ENCODE assay signal across 7 cellular contexts in genomic region chr19:18144361-18144760, GRCh38. TPM values are rescaled to one million over a fixed set of nuclear protein-coding genes. Genes with fewer than 3 reads are reported as not detected.
"Had no signal": no experiment of that assay in that cellular context is flagged by ENCODE, and none has a peak within 500 bp of the region (broad histone marks: within the 10 kb centered on the region; RNA-seq: fewer than 3 reads in every experiment).

No MANE protein-coding gene starts in this region.

- H2AFZ ChIP-seq: GM23338 had no signal

- H3K4me1 Mint-ChIP-seq: GM23338 had no signal

- H3K27ac Mint-ChIP-seq: GM23338, H9 had no signal

- H3K4me3 ChIP-seq: GM23338, K562 had no signal

- H3K4me2 ChIP-seq: GM23338 had no signal

- DNase-seq: H9, HCEC 1CT, IMR-90 had no signal

- H3K4me3 Mint-ChIP-seq: GM23338, H9 had no signal

- H3K9me3 Mint-ChIP-seq: GM23338 had no signal

- ATAC-seq: GM23338, K562 had no signal

RNA-seq across cellular contexts. Expression of gene IL12RB1, which starts 57.6 kb away (rescaled TPM):
- total RNA-seq: GM23338, H1, H9, HT-29, IMR-90 had no signal
- polyA plus RNA-seq: GM23338, IMR-90 had no signal
